6 cellular contexts compared by ENCODE assay signal in genomic region chr1:7330726-7331125, GRCh38.
DNase-seq lines count a peak whose midpoint lies in the region; ATAC-seq and TF ChIP-seq lines count a peak whose summit lies in the region.
"Not testable (repeated sequence)": the region's sequence is repeated elsewhere in the genome, so short reads cannot be mapped to it uniquely, and the experiment has no call there.

No MANE protein-coding gene starts in this region.

- TF ChIP-seq CTCF in right atrium auricular region (IDR thresholded peaks at IDR 0.05); type B pancreatic cell (conservative IDR thresholded peaks at IDR 0.05): not testable (repeated sequence)

- ATAC-seq in activated CD8-positive, alpha-beta T cell treated with anti-CD3 and anti-CD28 coated beads, Interleukin-2, amount 10 ng/mL, durations not matched to agents 7 days and 5 days; left lobe of liver: not testable (repeated sequence)

- not testable (repeated sequence) for H3K9me3 ChIP-seq in right atrium auricular region

- H3K27ac ChIP-seq in right atrium auricular region = not testable (repeated sequence)

- H3K36me3 Mint-ChIP-seq in activated CD8-positive, alpha-beta T cell treated with anti-CD3 and anti-CD28 coated beads, Interleukin-2, amount 10 ng/mL, durations not matched to agents 7 days and 5 days (ENCODE audit: low read depth); type B pancreatic cell: not testable (repeated sequence)

- H3K27ac Mint-ChIP-seq in activated CD8-positive, alpha-beta T cell treated with anti-CD3 and anti-CD28 coated beads, Interleukin-2, amount 10 ng/mL, durations not matched to agents 7 days and 5 days; type B pancreatic cell: not testable (repeated sequence)

- H3K27me3 Mint-ChIP-seq in activated CD8-positive, alpha-beta T cell treated with anti-CD3 and anti-CD28 coated beads, Interleukin-2, amount 10 ng/mL, durations not matched to agents 7 days and 5 days (ENCODE audit: low read depth); type B pancreatic cell: not testable (repeated sequence)

- POLR2A ChIA-PET in activated CD8-positive, alpha-beta T cell treated with anti-CD3 and anti-CD28 coated beads, Interleukin-2, amount 10 ng/mL, durations not matched to agents 7 days and 5 days (lab: Charles Lee) = not testable (repeated sequence)

- H3K9me3 Mint-ChIP-seq in activated CD8-positive, alpha-beta T cell treated with anti-CD3 and anti-CD28 coated beads, Interleukin-2, amount 10 ng/mL, durations not matched to agents 7 days and 5 days (ENCODE audit: insufficient read depth); type B pancreatic cell: not testable (repeated sequence)

- H3K36me3 ChIP-seq in right atrium auricular region = not testable (repeated sequence)

- peak; percentile 4 for DNase-seq in activated CD8-positive, alpha-beta T cell treated with anti-CD3 and anti-CD28 coated beads, Interleukin-2, amount 10 ng/mL, durations not matched to agents 7 days and 5 days
- DNase-seq in activated CD8-positive, alpha-beta memory T cell treated with anti-CD3 and anti-CD28 coated beads, Interleukin-2, amount 50 U/mL, for 48 hours = peak; percentile 7
- DNase-seq in ecto neural progenitor cell (ENCODE audit: low spot score) = peak; percentile 13
- DNase-seq in right atrium auricular region (ENCODE audit: low spot score) = peak; percentile 13
- peak; percentile 27 for DNase-seq in left lobe of liver (ENCODE audit: low spot score)
- peak; percentile 32 for DNase-seq in type B pancreatic cell (ENCODE audit: extremely low spot score, unreplicated experiment)

- H3K4me1 ChIP-seq in right atrium auricular region = not testable (repeated sequence)

- not testable (repeated sequence) for H3K4me3 Mint-ChIP-seq in activated CD8-positive, alpha-beta T cell treated with anti-CD3 and anti-CD28 coated beads, Interleukin-2, amount 10 ng/mL, durations not matched to agents 7 days and 5 days; type B pancreatic cell

- H3K4me3 ChIP-seq in right atrium auricular region = not testable (repeated sequence)

- CTCF ChIA-PET in activated CD8-positive, alpha-beta T cell treated with anti-CD3 and anti-CD28 coated beads, Interleukin-2, amount 10 ng/mL, durations not matched to agents 7 days and 5 days (lab: Charles Lee) = not testable (repeated sequence)

- H3K27me3 ChIP-seq in right atrium auricular region = not testable (repeated sequence)

- not testable (repeated sequence) for H3K4me1 Mint-ChIP-seq in activated CD8-positive, alpha-beta T cell treated with anti-CD3 and anti-CD28 coated beads, Interleukin-2, amount 10 ng/mL, durations not matched to agents 7 days and 5 days (ENCODE audit: low read depth)
- H3K4me1 Mint-ChIP-seq in type B pancreatic cell (ENCODE audit: unreplicated experiment) = peaks cover 25% of the 10 kb centered on the region
